19 cellular contexts compared by ENCODE assay signal in the genomic region with DNA sequence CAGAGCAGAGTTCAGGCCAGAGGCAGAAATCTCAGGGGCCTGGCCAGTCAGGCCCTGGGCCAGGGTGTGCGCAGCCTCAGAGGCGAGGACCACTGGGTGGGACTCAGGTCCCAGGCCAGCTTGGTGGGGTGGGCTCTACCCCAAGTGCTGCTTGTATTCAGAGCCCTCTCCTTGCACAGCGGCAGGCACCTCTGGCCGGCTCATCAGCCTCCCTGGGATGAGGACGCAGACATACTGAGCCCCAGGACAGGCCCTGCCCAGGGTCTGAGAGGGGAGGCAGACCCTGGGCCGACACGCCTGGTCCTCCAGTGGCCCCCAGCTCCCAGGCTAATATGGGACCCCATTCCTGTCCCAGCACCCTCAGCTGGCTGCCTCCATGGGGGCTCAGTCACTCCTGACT. TPM values are rescaled to one million over a fixed set of nuclear protein-coding genes. Genes with fewer than 3 reads are reported as not detected.
A peak's percentile ranks its signal among the peaks of the same experiment; 100 is the strongest.
DNase-seq lines count a peak whose midpoint lies in the region; ATAC-seq, FAIRE-seq and TF ChIP-seq lines count a peak whose summit lies in the region.
"Had no signal": no experiment of that assay in that cellular context is flagged by ENCODE, and none has a peak within 500 bp of the region (broad histone marks: within the 10 kb centered on the region; RNA-seq: fewer than 3 reads in every experiment).

No MANE protein-coding gene starts in this region.

- CTCF ChIA-PET in A549 (lab: Yijun Ruan, JAX) = interaction anchor here (0.9 to 1.2 kb wide), 2 partner anchors 76 to 193 kb away, joined by 3 read pairs; no protein-coding TSS in a partner anchor

- H3K4ac ChIP-seq in mesendoderm (ENCODE audit: low read depth, low read length) = no peak overlapping the region

- peak overlapping the region; percentile 48 for H3K27ac Mint-ChIP-seq in astrocyte (ENCODE audit: unreplicated experiment)
- no peak overlapping the region for H3K27ac Mint-ChIP-seq in activated T-helper 17 cell treated with anti-CD3 and anti-CD28 coated beads, Interleukin-2, amount 50 U/mL, for 72 hours
- H3K27ac Mint-ChIP-seq: HFFc6, IgD-negative memory B cell had no signal

- H4K5ac ChIP-seq in mesendoderm (ENCODE audit: low read length) = no peak overlapping the region

- no peak overlapping the region for H2AK5ac ChIP-seq in mesendoderm (ENCODE audit: low read length)

- DNase-seq in A549 (ENCODE audit: low read depth in 1 of 2, low spot score in 1 of 2) (no peak), astrocyte (ENCODE audit: low read depth) (no peak), mesendoderm (no peak), pons (ENCODE audit: low spot score) (no peak)
- DNase-seq: AML-193; Caco-2; CD8-positive, alpha-beta memory T cell; DND-41; GDM1; GOT3; HCEC 1CT; HFFc6 had no signal

- H3K4me2 ChIP-seq in A549 (no peak overlapping the region), astrocyte (ENCODE audit: low read length) (no peak overlapping the region), mesendoderm (ENCODE audit: low read length) (no peak overlapping the region)
- H3K4me2 ChIP-seq: BLaER1 had no signal

- H3K27me3 Mint-ChIP-seq in astrocyte (ENCODE audit: low read depth, unreplicated experiment) = no peaks in the 10 kb centered on the region
- H3K27me3 Mint-ChIP-seq in activated T-helper 17 cell treated with anti-CD3 and anti-CD28 coated beads, Interleukin-2, amount 50 U/mL, for 72 hours = no peaks in the 10 kb centered on the region
- H3K27me3 Mint-ChIP-seq: CD8-positive, alpha-beta memory T cell had no signal

- no peak overlapping the region for H2BK120ac ChIP-seq in mesendoderm (ENCODE audit: low read depth, low read length)

- no peak overlapping the region for H3K4me3 ChIP-seq in A549
- no peak overlapping the region for H3K4me3 ChIP-seq in astrocyte (ENCODE audit: insufficient read depth, low read depth, low read length)
- no peak overlapping the region for H3K4me3 ChIP-seq in mesendoderm (ENCODE audit: low read length)
- H3K4me3 ChIP-seq: BLaER1 had no signal

- H2BK5ac ChIP-seq in mesendoderm (ENCODE audit: low read length) = no peak overlapping the region

- no peak for TF ChIP-seq POLR2A in A549 (IDR thresholded peaks at IDR 0.05; ENCODE audit: low read length)

- H3K27me3 ChIP-seq in astrocyte (ENCODE audit: insufficient read depth, low read length) (no peaks in the 10 kb centered on the region), mesendoderm (ENCODE audit: insufficient read depth, low read length, poor library complexity) (no peaks in the 10 kb centered on the region)
- H3K27me3 ChIP-seq: BLaER1 had no signal

- no peaks in the 10 kb centered on the region for H4K20me1 ChIP-seq in astrocyte (ENCODE audit: insufficient read depth, low read length)
- H4K20me1 ChIP-seq: BLaER1 had no signal

- WGBS in A549 (ENCODE audit: missing lambda C conversion rate) = 91% methylated on average over 5 of the region's 7 CpGs
- WGBS in mesendoderm (ENCODE audit: extremely low coverage, insufficient coverage, low lambda C conversion rate) = no CpG with 5 or more reads among the region's 7 CpGs

- TF ChIP-seq RAD21 in A549 (conservative IDR thresholded peaks at IDR 0.05 in 1 of 2, IDR thresholded peaks at IDR 0.05 in 1 of 2) = no peak

- ATAC-seq in A549 (peak; percentile 50), HG03039 (IDR thresholded peaks at IDR 0.05; ENCODE audit: unreplicated experiment) (no peak)
- ATAC-seq in activated T-helper 17 cell treated with anti-CD3 and anti-CD28 coated beads, Interleukin-2, amount 50 U/mL, for 72 hours (replicated peaks) = no peak

- peak overlapping the region; percentile 49 for H3K56ac ChIP-seq in mesendoderm (ENCODE audit: low read length)

- H3K79me1 ChIP-seq in mesendoderm (ENCODE audit: low read length) = no peaks in the 10 kb centered on the region

- no peaks in the 10 kb centered on the region for H3K9me3 Mint-ChIP-seq in astrocyte (ENCODE audit: unreplicated experiment)
- H3K9me3 Mint-ChIP-seq in activated T-helper 17 cell treated with anti-CD3 and anti-CD28 coated beads, Interleukin-2, amount 50 U/mL, for 72 hours = no peaks in the 10 kb centered on the region
- H3K9me3 Mint-ChIP-seq: CD8-positive, alpha-beta memory T cell; HFFc6; IgD-negative memory B cell had no signal

- H3K23ac ChIP-seq in mesendoderm (ENCODE audit: low read length) = no peak overlapping the region

- no peak overlapping the region for H2AFZ ChIP-seq in astrocyte (ENCODE audit: low read depth, low read length)

- H3K27ac ChIP-seq in A549 = 0 out of 6 replicates have a peak overlapping the region, but pooled peaks of 1 of the 2 experiments have one; percentile 34
- H3K27ac ChIP-seq in astrocyte (ENCODE audit: low read depth, low read length) = no peak overlapping the region
- H3K27ac ChIP-seq in mesendoderm (ENCODE audit: low read depth, low read length) = no peak overlapping the region
- H3K27ac ChIP-seq: 22Rv1, BLaER1 had no signal

- H3K9ac ChIP-seq in astrocyte (ENCODE audit: low read length) = no peak overlapping the region
- no peak overlapping the region for H3K9ac ChIP-seq in mesendoderm (ENCODE audit: low read length)
- H3K9ac ChIP-seq: BLaER1 had no signal

- H3K4me1 ChIP-seq in A549 (0 out of 3 replicates have a peak, but pooled peaks cover 3% of the 10 kb centered on the region), astrocyte (ENCODE audit: insufficient read depth, low read length) (peaks cover 2% of the 10 kb centered on the region), mesendoderm (ENCODE audit: control insufficient read depth, low read depth, low read length) (no peaks in the 10 kb centered on the region)
- H3K4me1 ChIP-seq: BLaER1, Caco-2 had no signal

- no peaks in the 10 kb centered on the region for H3K9me3 ChIP-seq in A549
- no peaks in the 10 kb centered on the region for H3K9me3 ChIP-seq in astrocyte (ENCODE audit: insufficient read depth, low read depth, low read length)
- H3K9me3 ChIP-seq: BLaER1, Caco-2 had no signal

- no peak for FAIRE-seq in A549 (lab: Jason Lieb, UNC)
- FAIRE-seq in astrocyte (lab: Jason Lieb, UNC) = no peak
- FAIRE-seq: GM12892 had no signal

- no peak overlapping the region for H2BK15ac ChIP-seq in mesendoderm (replicated peaks; ENCODE audit: low read depth)

- H4K8ac ChIP-seq in mesendoderm (ENCODE audit: low read depth, low read length) = no peak overlapping the region

- no peak for TF ChIP-seq EP300 in A549 (IDR thresholded peaks at IDR 0.05)

- no peak overlapping the region for H3K4me3 Mint-ChIP-seq in astrocyte (ENCODE audit: unreplicated experiment)
- H3K4me3 Mint-ChIP-seq in activated T-helper 17 cell treated with anti-CD3 and anti-CD28 coated beads, Interleukin-2, amount 50 U/mL, for 72 hours = no peak overlapping the region
- H3K4me3 Mint-ChIP-seq: CD8-positive, alpha-beta memory T cell; HFFc6; IgD-negative memory B cell had no signal

- H3K36me3 Mint-ChIP-seq in astrocyte (ENCODE audit: low read depth, unreplicated experiment) = no peaks in the 10 kb centered on the region
- H3K36me3 Mint-ChIP-seq in activated T-helper 17 cell treated with anti-CD3 and anti-CD28 coated beads, Interleukin-2, amount 50 U/mL, for 72 hours (ENCODE audit: low read depth) = no peaks in the 10 kb centered on the region
- H3K36me3 Mint-ChIP-seq: CD8-positive, alpha-beta memory T cell had no signal

- peaks cover 4% of the 10 kb centered on the region for H3K4me1 Mint-ChIP-seq in astrocyte (ENCODE audit: low read depth, unreplicated experiment)
- no peaks in the 10 kb centered on the region for H3K4me1 Mint-ChIP-seq in activated T-helper 17 cell treated with anti-CD3 and anti-CD28 coated beads, Interleukin-2, amount 50 U/mL, for 72 hours

- H3K36me3 ChIP-seq in astrocyte (ENCODE audit: insufficient read depth, low read length) (no peaks in the 10 kb centered on the region), mesendoderm (ENCODE audit: control insufficient read depth, insufficient read depth, low read length) (no peaks in the 10 kb centered on the region)
- H3K36me3 ChIP-seq: BLaER1 had no signal

- no peak overlapping the region for H3K18ac ChIP-seq in mesendoderm (ENCODE audit: low read length)

- no peak for TF ChIP-seq CTCF in A549 (IDR thresholded peaks at IDR 0.05)
- no peak for TF ChIP-seq CTCF in astrocyte (IDR thresholded peaks at IDR 0.05; ENCODE audit: insufficient read depth, low read depth, low read length)

- POLR2A ChIA-PET in A549 (lab: Yijun Ruan, JAX) = no interaction called here

- H3K79me2 ChIP-seq in astrocyte (ENCODE audit: insufficient read depth, low read length) (no peaks in the 10 kb centered on the region), mesendoderm (ENCODE audit: control insufficient read depth, insufficient read depth, low read length) (no peaks in the 10 kb centered on the region)

RNA-seq across cellular contexts. Expression of gene IL27, which starts 7.6 kb away (rescaled TPM):
- polyA plus RNA-seq in A549 (2011; rRNA removed) (not detected in 2 replicates), A549 (2017; fragmentation: RNase III; extraction: RNeasy Plus Mini Kit Qiagen cat#74134 plus additional on column Dnase treatment) (not detected in 3 replicates)
- polyA plus RNA-seq in A549 (2012; cell fraction: cytosol; rRNA removed) = not detected in 2 replicates
- not detected in 2 replicates for polyA plus RNA-seq in A549 (2012; cell fraction: nucleus; rRNA removed)
- not detected in 2 replicates for polyA minus RNA-seq in A549 (2011; rRNA and poly(A)+ RNA removed)
- not detected in 2 replicates for total RNA-seq in astrocyte
- not detected for polyA plus RNA-seq in mesendoderm (2013, experiment 1 of 2)
- polyA plus RNA-seq in mesendoderm (2013, experiment 2 of 2) = not detected
- total RNA-seq in activated T-helper 17 cell treated with anti-CD3 and anti-CD28 coated beads, Interleukin-2, amount 50 U/mL, for 72 hours = not detected
- total RNA-seq: CD8-positive, alpha-beta memory T cell; HFFc6; HT-29 had no signal
- polyA plus RNA-seq: CD8-positive, alpha-beta memory T cell; IgD-negative memory B cell had no signal

RNA-seq across cellular contexts. Expression of gene APOBR, which starts 19.8 kb away (rescaled TPM):
- 0.01 TPM in 1 of 2 replicates, not detected in the other for polyA plus RNA-seq in A549 (2011; rRNA removed)
- 0.01 TPM in 1 of 2 replicates, not detected in the other for polyA plus RNA-seq in A549 (2012; cell fraction: cytosol; rRNA removed)
- 0.04 TPM in 2 replicates for polyA plus RNA-seq in A549 (2012; cell fraction: nucleus; rRNA removed)
- polyA plus RNA-seq in A549 (2017; fragmentation: RNase III; extraction: RNeasy Plus Mini Kit Qiagen cat#74134 plus additional on column Dnase treatment) = 0.05 to 0.08 TPM (median 0.07 TPM) in 3 replicates
- polyA minus RNA-seq in A549 (2011; rRNA and poly(A)+ RNA removed) = not detected in 2 replicates
- total RNA-seq in astrocyte = not detected in 2 replicates
- not detected for polyA plus RNA-seq in mesendoderm (2013, experiment 1 of 2)
- polyA plus RNA-seq in mesendoderm (2013, experiment 2 of 2) = 0.01 TPM
- total RNA-seq in activated T-helper 17 cell treated with anti-CD3 and anti-CD28 coated beads, Interleukin-2, amount 50 U/mL, for 72 hours = 1 to 10 TPM; 4.2 to 4.3 TPM
- total RNA-seq: HFFc6, HT-29 had no signal

RNA-seq across cellular contexts. Expression of gene CLN3, which starts 22.4 kb away (rescaled TPM):
- 17.4 and 22.3 TPM in 2 replicates for polyA plus RNA-seq in A549 (2011; rRNA removed)
- 18.6 and 26.7 TPM in 2 replicates for polyA plus RNA-seq in A549 (2012; cell fraction: cytosol; rRNA removed)
- 85.1 and 88.5 TPM in 2 replicates for polyA plus RNA-seq in A549 (2012; cell fraction: nucleus; rRNA removed)
- polyA plus RNA-seq in A549 (2017; fragmentation: RNase III; extraction: RNeasy Plus Mini Kit Qiagen cat#74134 plus additional on column Dnase treatment) = 18.0 to 22.2 TPM (median 21.5 TPM) in 3 replicates
- polyA minus RNA-seq in A549 (2011; rRNA and poly(A)+ RNA removed) = 15.0 and 21.9 TPM in 2 replicates
- total RNA-seq in astrocyte = 23.0 and 26.0 TPM in 2 replicates
- 12.2 TPM for polyA plus RNA-seq in mesendoderm (2013, experiment 1 of 2)
- 12.2 TPM for polyA plus RNA-seq in mesendoderm (2013, experiment 2 of 2)
- 10 to 100 TPM; 34.6 to 47.7 TPM for total RNA-seq in activated T-helper 17 cell treated with anti-CD3 and anti-CD28 coated beads, Interleukin-2, amount 50 U/mL, for 72 hours

RNA-seq across cellular contexts. Expression of gene NUPR1, which starts 24.5 kb away (rescaled TPM):
- polyA plus RNA-seq in A549 (2011; rRNA removed) = 19.0 and 47.8 TPM in 2 replicates
- polyA plus RNA-seq in A549 (2012; cell fraction: cytosol; rRNA removed) = 15.7 and 16.4 TPM in 2 replicates
- polyA plus RNA-seq in A549 (2012; cell fraction: nucleus; rRNA removed) = 6.1 and 8.2 TPM in 2 replicates
- 24.5 to 29.3 TPM (median 25.9 TPM) in 3 replicates for polyA plus RNA-seq in A549 (2017; fragmentation: RNase III; extraction: RNeasy Plus Mini Kit Qiagen cat#74134 plus additional on column Dnase treatment)
- 3.6 and 5.7 TPM in 2 replicates for polyA minus RNA-seq in A549 (2011; rRNA and poly(A)+ RNA removed)
- total RNA-seq in astrocyte = 3.8 and 9.5 TPM in 2 replicates
- 0.17 TPM for polyA plus RNA-seq in mesendoderm (2013, experiment 1 of 2)
- 0.14 TPM for polyA plus RNA-seq in mesendoderm (2013, experiment 2 of 2)
- total RNA-seq in activated T-helper 17 cell treated with anti-CD3 and anti-CD28 coated beads, Interleukin-2, amount 50 U/mL, for 72 hours = not detected
- total RNA-seq: CD8-positive, alpha-beta memory T cell had no signal
- polyA plus RNA-seq: CD8-positive, alpha-beta memory T cell; IgD-negative memory B cell had no signal

RNA-seq across cellular contexts. Expression of gene SGF29, which starts 39.5 kb away (rescaled TPM):
- 3.3 and 4.5 TPM in 2 replicates for polyA plus RNA-seq in A549 (2011; rRNA removed)
- polyA plus RNA-seq in A549 (2012; cell fraction: cytosol; rRNA removed) = 9.8 and 10.5 TPM in 2 replicates
- 24.3 and 27.0 TPM in 2 replicates for polyA plus RNA-seq in A549 (2012; cell fraction: nucleus; rRNA removed)
- polyA plus RNA-seq in A549 (2017; fragmentation: RNase III; extraction: RNeasy Plus Mini Kit Qiagen cat#74134 plus additional on column Dnase treatment) = 19.3 to 20.8 TPM (median 20.3 TPM) in 3 replicates
- 7.9 and 11.8 TPM in 2 replicates for polyA minus RNA-seq in A549 (2011; rRNA and poly(A)+ RNA removed)
- 10.6 and 12.1 TPM in 2 replicates for total RNA-seq in astrocyte
- 18.0 TPM for polyA plus RNA-seq in mesendoderm (2013, experiment 1 of 2)
- polyA plus RNA-seq in mesendoderm (2013, experiment 2 of 2) = 19.9 TPM
- 10 to 100 TPM; 14.7 to 18.5 TPM for total RNA-seq in activated T-helper 17 cell treated with anti-CD3 and anti-CD28 coated beads, Interleukin-2, amount 50 U/mL, for 72 hours

Comparison
In these comparisons a context has a peak if more than half of its experiments do, and no peak if none do; other contexts are left out.
1. ATAC-seq: peak in A549 (2 of 2); none in HG03039 (single experiment) and activated T-helper 17 cell treated with anti-CD3 and anti-CD28 coated beads, Interleukin-2, amount 50 U/mL, for 72 hours (single experiment).